ENCODE assay signal across 1 cellular context in genomic region chr20:45752747-45753146, GRCh38.
TF ChIP-seq lines count a peak whose summit lies in the region.

No MANE protein-coding gene starts in this region.

TF ChIP-seq in IMR-90, 13 proteins besides CTCF, POLR2A, EP300 and RAD21:
- TF ChIP-seq FOS (IDR thresholded peaks at IDR 0.05; ENCODE audit: low read depth, low read length) (no peak), USF2 (IDR thresholded peaks at IDR 0.05; ENCODE audit: low read depth, low read length) (no peak), RFX5 (IDR thresholded peaks at IDR 0.05; ENCODE audit: low read depth, low read length) (no peak), MXI1 (IDR thresholded peaks at IDR 0.05; ENCODE audit: borderline replicate concordance, low read depth, low read length) (no peak), CEBPB (IDR thresholded peaks at IDR 0.05; ENCODE audit: low read depth, low read length) (no peak), MAZ (IDR thresholded peaks at IDR 0.05; ENCODE audit: borderline replicate concordance, low read depth, low read length) (no peak), MAFK (IDR thresholded peaks at IDR 0.05; ENCODE audit: low read depth, low read length) (no peak)
